ENCODE assay signal across 14 cellular contexts in the genomic region with DNA sequence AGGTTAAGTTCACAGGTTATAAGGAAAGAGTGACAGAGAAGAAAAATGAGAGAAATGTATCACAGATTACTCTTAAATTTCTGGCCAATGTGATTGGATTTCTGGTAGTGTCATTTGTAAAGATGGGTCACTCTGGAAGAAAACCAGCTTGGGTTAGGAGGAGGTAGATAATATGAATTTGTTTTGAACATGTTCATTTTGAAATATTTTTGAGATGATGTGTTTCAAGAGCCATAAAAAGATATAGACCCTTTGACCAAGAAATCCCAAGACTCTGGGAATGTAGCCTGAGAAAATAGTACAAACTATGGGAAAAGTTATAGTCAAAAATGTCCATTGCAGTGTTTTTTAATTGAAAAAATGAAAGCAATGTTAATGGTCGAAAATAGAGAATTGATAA.
"Had no signal": no experiment of that assay in that cellular context is flagged by ENCODE, and none has a peak within 500 bp of the region (broad histone marks: within the 10 kb centered on the region; RNA-seq: fewer than 3 reads in every experiment).

No MANE protein-coding gene starts in this region.

- H3K27ac ChIP-seq: colonic mucosa, hepatocyte, lower lobe of right lung, neutrophil, WERI-Rb-1 had no signal

- H3K4me3 ChIP-seq: colonic mucosa, hepatocyte, lower lobe of right lung had no signal

- H3K4me1 ChIP-seq: colonic mucosa, lower lobe of right lung had no signal

- ATAC-seq: activated T-cell treated with anti-CD3 and anti-CD28 coated beads, Interleukin-2, amount 50 U/mL, for 72 hours; left colon; lower lobe of right lung; natural killer cell; sciatic nerve; stimulated activated memory B cell treated with anti-CD40 and anti-IgM and Interleukin-4, amounts not matched to agents 10 μg/mL and 1 μg/mL and 100 μg/mL, for 72 hours had no signal

- H3K36me3 ChIP-seq: colonic mucosa, lower lobe of right lung, neutrophil, WERI-Rb-1 had no signal

- H3K27me3 ChIP-seq: colonic mucosa, hepatocyte, neutrophil had no signal

- H2AFZ ChIP-seq: hepatocyte had no signal

- H3K79me2 ChIP-seq: hepatocyte had no signal

- H3K4me2 ChIP-seq: hepatocyte had no signal

- H3K9me3 ChIP-seq: colonic mucosa, lower lobe of right lung, neutrophil had no signal

- DNase-seq: activated CD4-positive, alpha-beta T cell treated with anti-CD3 and anti-CD28 coated beads for 1 hour; activated CD4-positive, alpha-beta T cell treated with anti-CD3 and anti-CD28 coated beads, Interleukin-2, amount 50 U/mL, for 4 hours; activated gamma-delta T cell; activated T-cell treated with anti-CD3 and anti-CD28 coated beads, Interleukin-2, amount 50 U/mL, for 72 hours; colonic mucosa; left colon; lower lobe of right lung; natural killer cell; stimulated activated CD4-positive, alpha-beta T cell treated with anti-CD3 and anti-CD28 coated beads, Interleukin-4, amount 100 ng/mL, for 24 hours; WERI-Rb-1 had no signal
